20 cellular contexts compared by ENCODE assay signal in genomic region chr18:39184176-39184575, GRCh38.
"Had no signal": no experiment of that assay in that cellular context is flagged by ENCODE, and none has a peak within 500 bp of the region (broad histone marks: within the 10 kb centered on the region; RNA-seq: fewer than 3 reads in every experiment).

No MANE protein-coding gene starts in this region.

- ATAC-seq: activated CD4-positive, CD25-positive, alpha-beta regulatory T cell treated with anti-CD3 and anti-CD28 coated beads, Interleukin-2, amount 50 U/mL, for 24 hours; activated CD8-positive, alpha-beta T cell treated with anti-CD3 and anti-CD28 coated beads, Interleukin-2, amount 10 ng/mL, durations not matched to agents 7 days and 5 days had no signal

- H3K36me3 ChIP-seq: breast epithelium had no signal

- H3K27ac ChIP-seq: breast epithelium, SK-N-MC had no signal

- DNase-seq: activated CD4-positive, alpha-beta T cell treated with anti-CD3 and anti-CD28 coated beads for 4 hours; activated CD4-positive, alpha-beta T cell treated with anti-CD3 and anti-CD28 coated beads, Interleukin-2, amount 50 U/mL, for 4 hours; activated CD8-positive, alpha-beta memory T cell treated with anti-CD3 and anti-CD28 coated beads, Interleukin-2, amount 50 U/mL, for 48 hours; activated CD8-positive, alpha-beta T cell treated with anti-CD3 and anti-CD28 coated beads, Interleukin-2, amount 10 ng/mL, durations not matched to agents 7 days and 5 days; activated naive CD4-positive, alpha-beta T cell treated with anti-CD3 and anti-CD28 coated beads, Interleukin-2, amount 50 U/mL, for 16 hours; activated naive CD8-positive, alpha-beta T cell treated with anti-CD3 and anti-CD28 coated beads, Interleukin-2, amount 10 ng/mL, durations not matched to agents 7 days and 5 days; activated T-cell treated with anti-CD3 and anti-CD28 coated beads, Interleukin-2, amount 50 U/mL, for 1 hour; aorta; KG1; NCI-H1048; NCI-H2029 treated with DMSO at 0.1 percent for 48 hours; NCI-H226; NCI-H510A; SIG-M5; SW 1271 had no signal

- H3K9me3 Mint-ChIP-seq: T-helper 1 cell treated with Interleukin-12 subunit alpha and Interleukin-12 subunit beta and Interleukin-4 antibody, amounts not matched to agents 30 μg/mL and 1 μg/mL, for 36 hours had no signal

- H3K4me1 ChIP-seq: breast epithelium had no signal

- H3K4me1 Mint-ChIP-seq: activated naive CD8-positive, alpha-beta T cell treated with anti-CD3 and anti-CD28 coated beads, Interleukin-2, amount 10 ng/mL, durations not matched to agents 7 days and 5 days; IgD-negative memory B cell had no signal

- H3K27me3 ChIP-seq: breast epithelium had no signal

- H3K27ac Mint-ChIP-seq: activated CD8-positive, alpha-beta T cell treated with anti-CD3 and anti-CD28 coated beads, Interleukin-2, amount 10 ng/mL, durations not matched to agents 7 days and 5 days; activated naive CD8-positive, alpha-beta T cell treated with anti-CD3 and anti-CD28 coated beads, Interleukin-2, amount 10 ng/mL, durations not matched to agents 7 days and 5 days; IgD-negative memory B cell; T-helper 1 cell treated with Interleukin-12 subunit alpha and Interleukin-12 subunit beta and Interleukin-4 antibody, amounts not matched to agents 30 μg/mL and 1 μg/mL, for 36 hours had no signal

- H3K4me3 ChIP-seq: breast epithelium, SK-N-MC had no signal

- H3K36me3 Mint-ChIP-seq: activated naive CD8-positive, alpha-beta T cell treated with anti-CD3 and anti-CD28 coated beads, Interleukin-2, amount 10 ng/mL, durations not matched to agents 7 days and 5 days; IgD-negative memory B cell had no signal

- H3K4me3 Mint-ChIP-seq: activated CD8-positive, alpha-beta T cell treated with anti-CD3 and anti-CD28 coated beads, Interleukin-2, amount 10 ng/mL, durations not matched to agents 7 days and 5 days; activated naive CD8-positive, alpha-beta T cell treated with anti-CD3 and anti-CD28 coated beads, Interleukin-2, amount 10 ng/mL, durations not matched to agents 7 days and 5 days; IgD-negative memory B cell; T-helper 1 cell treated with Interleukin-12 subunit alpha and Interleukin-12 subunit beta and Interleukin-4 antibody, amounts not matched to agents 30 μg/mL and 1 μg/mL, for 36 hours had no signal

- H3K9me3 ChIP-seq: breast epithelium had no signal
